Comparison of ENCODE assay signal across 23 cellular contexts in genomic region chr4:184102488-184102887, GRCh38.
"Had no signal": no experiment of that assay in that cellular context is flagged by ENCODE, and none has a peak within 500 bp of the region (broad histone marks: within the 10 kb centered on the region; RNA-seq: fewer than 3 reads in every experiment).

No MANE protein-coding gene starts in this region.

- ATAC-seq: heart left ventricle; left lung; naive thymus-derived CD4-positive, alpha-beta T cell; psoas muscle; sciatic nerve; stimulated activated memory B cell treated with anti-CD40 and anti-IgM and Interleukin-4, amounts not matched to agents 10 μg/mL and 1 μg/mL and 100 μg/mL, for 72 hours; stimulated activated naive CD8-positive, alpha-beta T cell treated with anti-CD3 and anti-CD28 coated beads, Interleukin-15, amount 100 ng/mL, for 72 hours had no signal

- H3K27ac ChIP-seq: colonic mucosa, left lung, neutrophil, psoas muscle, spleen, transverse colon had no signal

- H3K36me3 ChIP-seq: colonic mucosa, heart left ventricle, left lung, neutrophil, spleen, transverse colon had no signal

- H3K27me3 ChIP-seq: colonic mucosa, heart left ventricle, left lung, neutrophil, testis, transverse colon had no signal

- DNase-seq: colonic mucosa; dermis blood vessel endothelial cell; erythroblast; foreskin melanocyte; heart left ventricle; hippocampal formation; left lung; naive thymus-derived CD4-positive, alpha-beta T cell; nephron progenitor cell; psoas muscle; spleen; stimulated activated CD4-positive, alpha-beta T cell treated with anti-CD3 and anti-CD28 coated beads, Interleukin-15, amount 100 ng/mL, for 24 hours; stimulated activated CD4-positive, alpha-beta T cell treated with anti-CD3 and anti-CD28 coated beads, Interleukin-1b, Interleukin-23, amount 100 ng/mL, for 48 hours; stimulated activated CD4-positive, alpha-beta T cell treated with anti-CD3 and anti-CD28 coated beads, Interleukin-4, amount 100 ng/mL, for 24 hours; stimulated activated naive CD8-positive, alpha-beta T cell treated with anti-CD3 and anti-CD28 coated beads, Interleukin-15, amount 100 ng/mL, for 72 hours; testis; transverse colon had no signal

- FAIRE-seq: endothelial cell of umbilical vein, islet of Langerhans had no signal

- H3K4me3 ChIP-seq: colonic mucosa, heart left ventricle, left lung, lung, psoas muscle, spleen, testis, transverse colon had no signal

- H3K4me1 ChIP-seq: colonic mucosa, psoas muscle had no signal

- H3K9me3 ChIP-seq: colonic mucosa, heart left ventricle, left lung, neutrophil, psoas muscle, spleen, testis, transverse colon had no signal
